26 cellular contexts compared by ENCODE assay signal in genomic region chr12:94179723-94180122, GRCh38. TPM values are rescaled to one million over a fixed set of nuclear protein-coding genes. Genes with fewer than 3 reads are reported as not detected.
DNase-seq lines count a peak whose midpoint lies in the region; ATAC-seq, FAIRE-seq and TF ChIP-seq lines count a peak whose summit lies in the region.
"Had no signal": no experiment of that assay in that cellular context is flagged by ENCODE, and none has a peak within 500 bp of the region (broad histone marks: within the 10 kb centered on the region; RNA-seq: fewer than 3 reads in every experiment).

No MANE protein-coding gene starts in this region.

- H3K4me1 Mint-ChIP-seq in immature natural killer cell (peaks cover 39 to 55% of the 10 kb centered on the region in 2 donors), type B pancreatic cell (ENCODE audit: unreplicated experiment) (peaks cover 11% of the 10 kb centered on the region)

- POLR2A ChIA-PET in HepG2 (lab: Yijun Ruan, JAX) = no interaction called here

- H3K79me2 ChIP-seq in HepG2 (ENCODE audit: insufficient read depth, low read length) = no peaks in the 10 kb centered on the region
- H3K79me2 ChIP-seq in MM.1S (ENCODE audit: low read length) = peaks cover 75% of the 10 kb centered on the region

- CTCF ChIA-PET in HepG2 (lab: Yijun Ruan, JAX; ENCODE audit: low intra/inter-chr PET ratio, low total read pairs) = no interaction called here

- no TSS peak for BruUV-seq in HepG2 (replicated peaks; lab: Mats Ljungman, UMichigan)

- ATAC-seq in HepG2 = no peak
- no peak for ATAC-seq in right lobe of liver

- H3K27me3 Mint-ChIP-seq in immature natural killer cell (ENCODE audit: low read depth in 3 of 3) (peaks cover 0 to 14% (median 7%) of the 10 kb centered on the region in 3 donors), type B pancreatic cell (peaks cover 5% of the 10 kb centered on the region)

- TF ChIP-seq CTCF in HepG2 (CRISPR knock-in tag; IDR thresholded peaks at IDR 0.05) (no peak), right lobe of liver (IDR thresholded peaks at IDR 0.05) (no peak), MM.1S (IDR thresholded peaks at IDR 0.05; ENCODE audit: low read length) (no peak), type B pancreatic cell (conservative IDR thresholded peaks at IDR 0.05) (no peak)

- H3K4me3 ChIP-seq in HepG2 (replicated peaks in 1 of 3; ENCODE audit: insufficient read depth in 1 of 3, low read depth in 2 of 3, low read length in 3 of 3) = no peak overlapping the region
- no peak overlapping the region for H3K4me3 ChIP-seq in right lobe of liver
- H3K4me3 ChIP-seq in MM.1S (ENCODE audit: low read length) = no peak overlapping the region
- no peak overlapping the region for H3K4me3 ChIP-seq in thymus (ENCODE audit: low read length)
- H3K4me3 ChIP-seq: HAP-1, MG63, Peyer's patch had no signal

- H4K20me1 ChIP-seq in HepG2 (ENCODE audit: insufficient read depth, low read length) (no peaks in the 10 kb centered on the region), MM.1S (ENCODE audit: insufficient read depth, low read length) (no peaks in the 10 kb centered on the region)

- in situ Hi-C loops in HepG2 (cut with HindIII; ENCODE audit: extremely low pct_ligation_motif_present, low pct_unique_long_range_greater_than_20kb) = no loop called here

- FAIRE-seq in HepG2 (lab: Jason Lieb, UNC) = no peak
- FAIRE-seq: GM18507 had no signal

- H3K27me3 ChIP-seq in HepG2 (ENCODE audit: control insufficient read depth in 1 of 2, insufficient read depth in 2 of 2, low read length in 2 of 2) = no peaks in the 10 kb centered on the region
- no peaks in the 10 kb centered on the region for H3K27me3 ChIP-seq in right lobe of liver
- no peaks in the 10 kb centered on the region for H3K27me3 ChIP-seq in MM.1S (replicated peaks; ENCODE audit: insufficient read depth, low read length)
- H3K27me3 ChIP-seq in thymus (ENCODE audit: control insufficient read depth, insufficient read depth) = peaks cover 12% of the 10 kb centered on the region
- H3K27me3 ChIP-seq: MG63, Peyer's patch had no signal

- TF ChIP-seq POLR2A in HepG2 (IDR thresholded peaks at IDR 0.05; ENCODE audit: insufficient read depth in 1 of 2, low read depth in 2 of 2, low read length in 2 of 2) (no peak), right lobe of liver (IDR thresholded peaks at IDR 0.05) (no peak)

- H3K27ac ChIP-seq in HepG2 (ENCODE audit: extremely low read length, insufficient read depth, low read length) = no peak overlapping the region
- H3K27ac ChIP-seq in right lobe of liver = no peak overlapping the region
- H3K27ac ChIP-seq in MM.1S (ENCODE audit: low read length) = peak overlapping the region; percentile 14; the same call in 1 of the 2 replicates
- H3K27ac ChIP-seq in thymus (ENCODE audit: low read depth) = peak overlapping the region; percentile 4
- H3K27ac ChIP-seq: Peyer's patch had no signal

- H3K36me3 ChIP-seq in HepG2 (replicated peaks in 1 of 2; ENCODE audit: control insufficient read depth in 1 of 2, insufficient read depth in 2 of 2, low read length in 2 of 2) = 0 out of 5 replicates have a peak, but pooled peaks cover 0 to 1% of the 10 kb centered on the region in 2 experiments
- H3K36me3 ChIP-seq in right lobe of liver = no peaks in the 10 kb centered on the region
- H3K36me3 ChIP-seq in MM.1S (replicated peaks; ENCODE audit: insufficient read depth, low read length) = peaks cover 28% of the 10 kb centered on the region
- no peaks in the 10 kb centered on the region for H3K36me3 ChIP-seq in thymus (ENCODE audit: control insufficient read depth, insufficient read depth)
- H3K36me3 ChIP-seq: HAP-1, MG63, Peyer's patch had no signal

- H3K9me3 ChIP-seq in HepG2 (ENCODE audit: low read length) = peaks cover 10% of the 10 kb centered on the region
- no peaks in the 10 kb centered on the region for H3K9me3 ChIP-seq in right lobe of liver
- H3K9me3 ChIP-seq in MM.1S (replicated peaks; ENCODE audit: insufficient read depth, low read length) = 0 out of 2 replicates have a peak, but pooled peaks cover 3% of the 10 kb centered on the region
- H3K9me3 ChIP-seq in thymus (ENCODE audit: control insufficient read depth) = no peaks in the 10 kb centered on the region
- H3K9me3 ChIP-seq: HAP-1 had no signal

- intact Hi-C loops in HepG2 (cut with micrococcal nuclease; ENCODE audit: unreplicated experiment) = no loop called here
- intact Hi-C loops in right lobe of liver (cut with DNase I) = no loop called here

- DNase-seq in HepG2 (ENCODE audit: low spot score) = no peak
- DNase-seq in right lobe of liver = no peak
- no peak for DNase-seq in MM.1S
- no peak for DNase-seq in immature natural killer cell
- no peak for DNase-seq in type B pancreatic cell (ENCODE audit: extremely low spot score, unreplicated experiment)
- no peak for DNase-seq in activated T-cell treated with anti-CD3 and anti-CD28 coated beads for 4 hours
- DNase-seq in stimulated activated CD4-positive, alpha-beta T cell treated with anti-CD3 and anti-CD28 coated beads, Interleukin-12 subunit alpha, Interleukin-12 subunit beta, amount 100 ng/mL, for 4 hours = no peak
- DNase-seq: 8988T; ACHN; Calu3; CD8-positive, alpha-beta T cell; DMS153; DND-41; GOT3; HFFc6; KBM-7; MG63; NCI-H2029 treated with DMSO at 0.1 percent for 48 hours; NCI-H2227 treated with DMSO at 0.1 percent for 48 hours; NCI-H526 treated with DMSO at 0.1 percent for 48 hours; Peyer's patch; SHP77 treated with DMSO at 0.1 percent for 48 hours; SW 1271 had no signal

- 79% methylated on average over 3 of the region's 3 CpGs for WGBS in HepG2 (ENCODE audit: low lambda C conversion rate)
- WGBS in right lobe of liver (ENCODE audit: insufficient coverage, low coverage, low lambda C conversion rate, missing lambda C conversion rate) = 67% methylated on average over 3 of the region's 3 CpGs
- WGBS in thymus = over 99% methylated on average over 3 of the region's 3 CpGs

- H3K9ac ChIP-seq in HepG2 (ENCODE audit: insufficient read depth, low read depth, low read length) (no peak overlapping the region), MM.1S (ENCODE audit: low read length) (no peak overlapping the region)

- H2AFZ ChIP-seq in HepG2 (ENCODE audit: low read length) (no peak overlapping the region), MM.1S (ENCODE audit: low read length) (no peak overlapping the region)

- peaks cover 6% of the 10 kb centered on the region for H3F3A ChIP-seq in MM.1S (ENCODE audit: insufficient read depth, low read length)

- H3K36me3 Mint-ChIP-seq in immature natural killer cell (peaks cover 8 to 24% (median 9%) of the 10 kb centered on the region in 3 donors), type B pancreatic cell (no peaks in the 10 kb centered on the region)

- H3K4me2 ChIP-seq in HepG2 (ENCODE audit: low read depth, low read length) (no peak overlapping the region), MM.1S (ENCODE audit: low read depth, low read length) (no peak overlapping the region)

- peak overlapping the region in 5 of 6 donors; percentile 60 to 97 (median 82) for H3K27ac Mint-ChIP-seq in immature natural killer cell
- no peak overlapping the region for H3K27ac Mint-ChIP-seq in type B pancreatic cell
- H3K27ac Mint-ChIP-seq: CD8-positive, alpha-beta T cell; HFFc6 had no signal

- H3K4me1 ChIP-seq in HepG2 (ENCODE audit: insufficient read depth, low read length) (peaks cover 62% of the 10 kb centered on the region), right lobe of liver (peaks cover 0 to 23% (median 11%) of the 10 kb centered on the region in 4 donors), MM.1S (ENCODE audit: low read length) (peaks cover 25% of the 10 kb centered on the region), thymus (ENCODE audit: control insufficient read depth, insufficient read depth, low read length) (peaks cover 4% of the 10 kb centered on the region)
- H3K4me1 ChIP-seq: HAP-1 had no signal

- TF ChIP-seq RAD21 in HepG2 (CRISPR knock-in tag; IDR thresholded peaks at IDR 0.05) = no peak

- no peaks in the 10 kb centered on the region for H3K9me2 ChIP-seq in MM.1S (replicated peaks; ENCODE audit: insufficient read depth, low read length)

- H3K4me3 Mint-ChIP-seq in immature natural killer cell (peak overlapping the region in 2 of 5 donors; percentile 2 to 19), type B pancreatic cell (no peak overlapping the region)
- H3K4me3 Mint-ChIP-seq: CD8-positive, alpha-beta T cell; HFFc6 had no signal

- TF ChIP-seq EP300 in HepG2 (IDR thresholded peaks at IDR 0.05; ENCODE audit: low read depth in 2 of 2, low read length in 2 of 2) = no peak
- no peak for TF ChIP-seq EP300 in HepG2 (CRISPR knock-in tag; IDR thresholded peaks at IDR 0.05; ENCODE audit: borderline replicate concordance)

- peaks cover 0 to 6% (median under 1%) of the 10 kb centered on the region in 6 donors for H3K9me3 Mint-ChIP-seq in immature natural killer cell
- H3K9me3 Mint-ChIP-seq in type B pancreatic cell = peaks cover 5% of the 10 kb centered on the region

TF ChIP-seq in HepG2, 621 proteins besides CTCF, POLR2A, EP300 and RAD21:
- TF ChIP-seq ZNF629 (CRISPR knock-in tag; conservative IDR thresholded peaks at IDR 0.05) (peak; percentile 64), NKX3-1 (CRISPR knock-in tag; IDR thresholded peaks at IDR 0.05) (no peak)

RNA-seq across cellular contexts. Expression of gene PLXNC1, which starts 31.3 kb away (rescaled TPM):
- total RNA-seq in HepG2 (2016; rRNA removed; fragmentation: Illumina TruSeq; extraction: Trizol) = 7.3 and 11.2 TPM in 2 replicates
- total RNA-seq in HepG2 (2016; cell fraction: cytosol; rRNA removed; fragmentation: Illumina TruSeq; extraction: Trizol; ENCODE audit: low read depth) = 8.1 and 9.0 TPM in 2 replicates
- total RNA-seq in HepG2 (2016; cell fraction: insoluble cytoplasmic fraction; rRNA removed; fragmentation: Illumina TruSeq; extraction: Trizol) = 6.3 and 12.7 TPM in 2 replicates
- 2.8 and 3.1 TPM in 2 replicates for total RNA-seq in HepG2 (2016; cell fraction: membrane; rRNA removed; fragmentation: Illumina TruSeq; extraction: Trizol)
- 20.3 and 30.3 TPM in 2 replicates for total RNA-seq in HepG2 (2016; cell fraction: nucleus; rRNA removed; fragmentation: Illumina TruSeq; extraction: Trizol)
- polyA plus RNA-seq in HepG2 (2011; rRNA removed) = 6.0 and 6.6 TPM in 2 replicates
- 2.7 and 3.6 TPM in 2 replicates for polyA plus RNA-seq in HepG2 (2011; cell fraction: cytosol; rRNA removed)
- 13.0 and 16.5 TPM in 2 replicates for polyA plus RNA-seq in HepG2 (2011; cell fraction: nucleus; rRNA removed)
- polyA plus RNA-seq in HepG2 (2012) = 4.8 and 5.2 TPM in 2 replicates
- polyA plus RNA-seq in HepG2 (2016; cell fraction: cytosol; fragmentation: Illumina TruSeq; extraction: Trizol; ENCODE audit: low read depth) = 0.16 and 0.22 TPM in 2 replicates
- polyA plus RNA-seq in HepG2 (2016; cell fraction: insoluble cytoplasmic fraction; fragmentation: Illumina TruSeq; extraction: Trizol; ENCODE audit: low read depth) = 3.0 and 3.1 TPM in 2 replicates
- 0.32 and 0.63 TPM in 2 replicates for polyA plus RNA-seq in HepG2 (2016; cell fraction: membrane; fragmentation: Illumina TruSeq; extraction: Trizol; ENCODE audit: low read depth)
- polyA plus RNA-seq in HepG2 (2016; cell fraction: nucleus; fragmentation: Illumina TruSeq; extraction: Trizol; ENCODE audit: insufficient read depth, low read depth) = 13.8 and 13.9 TPM in 2 replicates
- 0.37 and 27.7 TPM in 2 replicates for polyA minus RNA-seq in HepG2 (2011; rRNA and poly(A)+ RNA removed; ENCODE audit: low replicate concordance)
- 6.3 and 6.7 TPM in 2 replicates for polyA minus RNA-seq in HepG2 (2011; cell fraction: cytosol; rRNA and poly(A)+ RNA removed)
- polyA minus RNA-seq in HepG2 (2011; cell fraction: nucleus; rRNA and poly(A)+ RNA removed) = 59.7 and 63.2 TPM in 2 replicates
- 1 to 10 TPM; 1.6 to 7.0 (median 3.5) TPM for total RNA-seq in right lobe of liver
- polyA plus RNA-seq in immature natural killer cell = 1 to 10 TPM; 2.3 to 3.3 (median 2.5) TPM
- polyA plus RNA-seq in thymus = 3.7 TPM
- total RNA-seq in type B pancreatic cell (ENCODE audit: low replicate concordance) = 7.1 and 8.3 TPM in 2 replicates

Comparison
In these comparisons a context has a peak if more than half of its experiments do, and no peak if none do; other contexts are left out.
1. H3K27ac ChIP-seq: peak in MM.1S (single experiment) and thymus (single experiment); none in HepG2 (single experiment) and right lobe of liver (0 of 3).